In the genomic region with DNA sequence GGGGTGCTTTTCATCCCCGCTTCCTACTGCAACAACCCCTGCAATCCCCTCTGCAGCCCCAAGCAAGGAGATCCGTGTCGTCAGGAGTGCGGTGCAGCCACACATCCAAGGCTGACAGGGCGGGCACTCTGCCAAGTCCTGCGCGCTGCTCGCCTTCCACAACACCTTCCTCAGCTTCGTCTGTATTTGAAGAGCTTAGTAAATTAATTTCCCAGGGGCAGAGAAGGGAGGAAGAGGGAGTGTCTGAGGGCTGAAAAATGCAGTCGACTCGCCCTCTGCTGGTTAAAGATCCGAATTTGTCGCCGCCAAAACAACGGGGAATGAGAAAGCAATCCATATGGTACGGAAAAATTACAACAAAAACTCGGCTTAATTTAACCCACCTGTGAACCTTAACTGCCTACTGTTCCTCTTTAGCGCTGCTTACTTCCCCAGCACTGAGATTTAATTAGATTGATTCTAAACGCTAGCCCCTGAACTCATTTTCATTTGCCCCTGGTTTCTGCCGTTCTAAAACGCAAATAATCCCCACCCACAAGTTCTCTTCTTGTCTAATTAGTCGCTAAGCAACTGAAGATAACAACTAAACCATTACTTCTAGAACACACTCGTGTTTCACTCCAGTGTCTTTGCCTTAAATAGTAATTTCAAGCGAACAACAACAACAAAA, we compare ENCODE assay signal across 9 cellular contexts. TPM values are rescaled to one million over a fixed set of nuclear protein-coding genes. Genes with fewer than 3 reads are reported as not detected.
DNase-seq lines count a peak whose midpoint lies in the region; ATAC-seq and TF ChIP-seq lines count a peak whose summit lies in the region.
"Had no signal": no experiment of that assay in that cellular context is flagged by ENCODE, and none has a peak within 500 bp of the region (broad histone marks: within the 10 kb centered on the region; RNA-seq: fewer than 3 reads in every experiment).

No MANE protein-coding gene starts in this region.

- intact Hi-C loops in thyroid gland (cut with DNase I), result no loop called here

- ATAC-seq in HG03378 (IDR thresholded peaks at IDR 0.05; ENCODE audit: unreplicated experiment) (no peak), HG02870 (IDR thresholded peaks at IDR 0.05; ENCODE audit: unreplicated experiment) (no peak)

- DNase-seq in DMS79 (lab: John Stamatoyannopoulos, UW), result peak; percentile 81
- peak; percentile 30 for DNase-seq in NCI-H2081 treated with DMSO at 0.1 percent for 48 hours (lab: John Stamatoyannopoulos, UW)
- peak; percentile 44 to 61 for DNase-seq in thyroid gland
- no peak for DNase-seq in AML-193 (lab: John Stamatoyannopoulos, UW)

- H3K27ac ChIP-seq in layer of hippocampus (ENCODE audit: low read depth, low read length), result peak overlapping the region; percentile 89
- peak overlapping the region; percentile 75 to 80 (median 80) for H3K27ac ChIP-seq in thyroid gland

- H3K9me3 ChIP-seq in thyroid gland, result no peaks in the 10 kb centered on the region

- no peak for TF ChIP-seq POLR2A in thyroid gland (IDR thresholded peaks at IDR 0.05)

- H3K27me3 ChIP-seq in layer of hippocampus (ENCODE audit: control insufficient read depth, insufficient read depth, low read length) (no peaks in the 10 kb centered on the region), thyroid gland (no peaks in the 10 kb centered on the region)

- H3K4me3 Mint-ChIP-seq in brain, result no peak overlapping the region
- H3K4me3 Mint-ChIP-seq: central memory CD8-positive, alpha-beta T cell had no signal

- H3K4me1 Mint-ChIP-seq in brain, result no peaks in the 10 kb centered on the region
- H3K4me1 Mint-ChIP-seq: central memory CD8-positive, alpha-beta T cell had no signal

- no peaks in the 10 kb centered on the region for H3K4me1 ChIP-seq in thyroid gland

- no peaks in the 10 kb centered on the region for H3K36me3 Mint-ChIP-seq in brain

- H3K9me3 Mint-ChIP-seq in brain, result peaks cover 0 to 3% (median 0%) of the 10 kb centered on the region in 5 experiments
- H3K9me3 Mint-ChIP-seq: central memory CD8-positive, alpha-beta T cell had no signal

- no peaks in the 10 kb centered on the region for H3K36me3 ChIP-seq in thyroid gland

- WGBS in thyroid gland, 2 donors, result 10 to 13% methylated on average over 24 of the region's 24 CpGs

- no peak overlapping the region for H3K27ac Mint-ChIP-seq in brain

- peak overlapping the region in 2 of 3 donors; percentile 17 to 71 for H3K4me3 ChIP-seq in thyroid gland (replicated peaks in 1 of 3)

- peaks cover 16% of the 10 kb centered on the region for H3K27me3 Mint-ChIP-seq in brain

- TF ChIP-seq CTCF in brain (conservative IDR thresholded peaks at IDR 0.05) (peak; percentile 90 to 92), thyroid gland (IDR thresholded peaks at IDR 0.05) (peak in 5 of 6 experiments; percentile 24 to 82 (median 64))

RNA-seq across cellular contexts. Expression of a gene that starts 10.9 kb away (rescaled TPM):
- polyA plus RNA-seq in brain (ENCODE audit: insufficient read depth, low read depth, low replicate concordance), result 0.32 TPM
- total RNA-seq in thyroid gland, result under 1 TPM in 1 of 4 donors, not detected in 3; under 0.01 TPM

RNA-seq across cellular contexts. Expression of a gene that starts 54.2 kb away (rescaled TPM):
- 37.5 TPM for polyA plus RNA-seq in brain (ENCODE audit: insufficient read depth, low read depth, low replicate concordance)
- total RNA-seq in thyroid gland, result 1 to 10 TPM; 1.2 to 4.2 (median 3.2) TPM

Comparison
In these comparisons a context has a peak if more than half of its experiments do, and no peak if none do; other contexts are left out.
1. DNase-seq: peak in DMS79 (single experiment), NCI-H2081 treated with DMSO at 0.1 percent for 48 hours (single experiment) and thyroid gland (2 of 2); none in AML-193 (0 of 2).